ENCODE assay signal across 1 cellular context in genomic region chr7:112892263-112892662, GRCh38.
TF ChIP-seq lines count a peak whose summit lies in the region.

No MANE protein-coding gene starts in this region.

TF ChIP-seq in SK-N-SH, 30 proteins besides CTCF, POLR2A, EP300 and RAD21 (continued from another document):
- TF ChIP-seq, protein P1, sequence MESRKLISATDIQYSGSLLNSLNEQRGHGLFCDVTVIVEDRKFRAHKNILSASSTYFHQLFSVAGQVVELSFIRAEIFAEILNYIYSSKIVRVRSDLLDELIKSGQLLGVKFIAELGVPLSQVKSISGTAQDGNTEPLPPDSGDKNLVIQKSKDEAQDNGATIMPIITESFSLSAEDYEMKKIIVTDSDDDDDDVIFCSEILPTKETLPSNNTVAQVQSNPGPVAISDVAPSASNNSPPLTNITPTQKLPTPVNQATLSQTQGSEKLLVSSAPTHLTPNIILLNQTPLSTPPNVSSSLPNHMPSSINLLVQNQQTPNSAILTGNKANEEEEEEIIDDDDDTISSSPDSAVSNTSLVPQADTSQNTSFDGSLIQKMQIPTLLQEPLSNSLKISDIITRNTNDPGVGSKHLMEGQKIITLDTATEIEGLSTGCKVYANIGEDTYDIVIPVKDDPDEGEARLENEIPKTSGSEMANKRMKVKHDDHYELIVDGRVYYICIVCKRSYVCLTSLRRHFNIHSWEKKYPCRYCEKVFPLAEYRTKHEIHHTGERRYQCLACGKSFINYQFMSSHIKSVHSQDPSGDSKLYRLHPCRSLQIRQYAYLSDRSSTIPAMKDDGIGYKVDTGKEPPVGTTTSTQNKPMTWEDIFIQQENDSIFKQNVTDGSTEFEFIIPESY (IDR thresholded peaks at IDR 0.05; ENCODE audit: borderline replicate concordance, low read depth): no peak
- TF ChIP-seq, protein P2, sequence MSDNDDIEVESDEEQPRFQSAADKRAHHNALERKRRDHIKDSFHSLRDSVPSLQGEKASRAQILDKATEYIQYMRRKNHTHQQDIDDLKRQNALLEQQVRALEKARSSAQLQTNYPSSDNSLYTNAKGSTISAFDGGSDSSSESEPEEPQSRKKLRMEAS (IDR thresholded peaks at IDR 0.05; ENCODE audit: low read depth): no peak
- no peak for TF ChIP-seq USF1 (IDR thresholded peaks at IDR 0.05; ENCODE audit: borderline replicate concordance, low read depth)
- TF ChIP-seq POLR2AphosphoS5 (IDR thresholded peaks at IDR 0.05; ENCODE audit: low read depth, low read length): no peak
- TF ChIP-seq JUND (IDR thresholded peaks at IDR 0.05): peak; percentile 36; the same call in 1 of the 2 replicates
- no peak for TF ChIP-seq RCOR1 (IDR thresholded peaks at IDR 0.05; ENCODE audit: low read length)
